In genomic region chr6:21909321-21909720, GRCh38 we compare ENCODE assay signal across 1 cellular context.
TF ChIP-seq lines count a peak whose summit lies in the region.

No MANE protein-coding gene starts in this region.

TF ChIP-seq in endothelial cell of umbilical vein, 7 proteins besides CTCF, POLR2A, EP300 and RAD21 (continued from another document):
- no peak for TF ChIP-seq GATA2 (IDR thresholded peaks at IDR 0.05; ENCODE audit: insufficient read depth, insufficient read length, low read depth, low read length)
- no peak for TF ChIP-seq POLR2AphosphoS5 (IDR thresholded peaks at IDR 0.05; ENCODE audit: insufficient read depth, low read depth, low read length)
- no peak for TF ChIP-seq EZH2 (IDR thresholded peaks at IDR 0.05; ENCODE audit: borderline replicate concordance, low read depth, low read length, severe bottlenecking)
TF ChIP-seq in endothelial cell of umbilical vein: peak in this region for 0.
